3 cellular contexts compared by ENCODE assay signal in the genomic region with DNA sequence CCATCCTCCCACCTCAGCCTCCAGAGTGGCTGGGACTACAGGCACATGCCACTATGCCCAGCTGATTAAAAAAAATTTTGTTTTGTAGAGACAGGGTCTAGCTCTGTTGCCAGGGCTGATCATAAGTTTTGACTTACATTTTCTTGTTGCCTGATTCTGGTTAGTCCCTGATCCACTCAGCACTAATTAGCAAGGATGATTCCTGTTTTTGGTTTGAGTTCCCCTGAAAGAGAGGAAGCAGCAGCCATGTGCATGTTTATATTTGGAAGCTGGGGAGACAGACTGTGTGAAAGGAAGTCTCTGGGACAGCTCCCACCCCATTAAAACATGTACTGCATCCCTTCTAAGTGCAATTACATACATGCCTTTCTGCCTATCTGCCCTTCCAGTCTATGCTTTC.
TF ChIP-seq lines count a peak whose summit lies in the region.

No MANE protein-coding gene starts in this region.

TF ChIP-seq in liver, 16 proteins besides CTCF, POLR2A, EP300 and RAD21:
- TF ChIP-seq NR2F2 (IDR thresholded peaks at IDR 0.05) (no peak), JUND (IDR thresholded peaks at IDR 0.05) (no peak), EGR1 (IDR thresholded peaks at IDR 0.05; ENCODE audit: low read depth in 2 of 2) (no peak)
- TF ChIP-seq, protein P1, sequence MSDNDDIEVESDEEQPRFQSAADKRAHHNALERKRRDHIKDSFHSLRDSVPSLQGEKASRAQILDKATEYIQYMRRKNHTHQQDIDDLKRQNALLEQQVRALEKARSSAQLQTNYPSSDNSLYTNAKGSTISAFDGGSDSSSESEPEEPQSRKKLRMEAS (IDR thresholded peaks at IDR 0.05), result peak; percentile 35

TF ChIP-seq in HepG2, 621 proteins besides CTCF, POLR2A, EP300 and RAD21:
- TF ChIP-seq HDAC6 (IDR thresholded peaks at IDR 0.05; ENCODE audit: low read depth, low read length) (no peak), GABPB1 (CRISPR knock-in tag; IDR thresholded peaks at IDR 0.05) (no peak), EEA1 (CRISPR knock-in tag; IDR thresholded peaks at IDR 0.05; ENCODE audit: borderline replicate concordance) (no peak), ZNF460 (CRISPR knock-in tag; IDR thresholded peaks at IDR 0.05; ENCODE audit: borderline replicate concordance) (no peak), ISX (CRISPR knock-in tag; conservative IDR thresholded peaks at IDR 0.05) (no peak), NONO (IDR thresholded peaks at IDR 0.05) (no peak), NONO (CRISPR knock-in tag; conservative IDR thresholded peaks at IDR 0.05) (no peak), ZNF691 (CRISPR knock-in tag; IDR thresholded peaks at IDR 0.05; ENCODE audit: borderline replicate concordance, low read depth) (no peak), KDM6A (CRISPR knock-in tag; IDR thresholded peaks at IDR 0.05; ENCODE audit: low read depth) (no peak), SP4 (CRISPR knock-in tag; IDR thresholded peaks at IDR 0.05) (no peak), RORA (CRISPR knock-in tag; IDR thresholded peaks at IDR 0.05) (no peak), THAP7 (CRISPR knock-in tag; IDR thresholded peaks at IDR 0.05) (no peak), REXO4 (CRISPR knock-in tag; IDR thresholded peaks at IDR 0.05; ENCODE audit: borderline replicate concordance) (no peak), DPF2 (CRISPR knock-in tag; IDR thresholded peaks at IDR 0.05; ENCODE audit: borderline replicate concordance, low read depth) (no peak), ZFY (CRISPR knock-in tag; IDR thresholded peaks at IDR 0.05) (no peak), ZNF124 (CRISPR knock-in tag; IDR thresholded peaks at IDR 0.05) (no peak), FOSL2 (CRISPR knock-in tag; IDR thresholded peaks at IDR 0.05) (no peak), ZNF563 (CRISPR knock-in tag; IDR thresholded peaks at IDR 0.05) (no peak)
- TF ChIP-seq, protein P2, sequence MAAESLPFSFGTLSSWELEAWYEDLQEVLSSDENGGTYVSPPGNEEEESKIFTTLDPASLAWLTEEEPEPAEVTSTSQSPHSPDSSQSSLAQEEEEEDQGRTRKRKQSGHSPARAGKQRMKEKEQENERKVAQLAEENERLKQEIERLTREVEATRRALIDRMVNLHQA (CRISPR knock-in tag; IDR thresholded peaks at IDR 0.05), result no peak
- TF ChIP-seq, protein P3, sequence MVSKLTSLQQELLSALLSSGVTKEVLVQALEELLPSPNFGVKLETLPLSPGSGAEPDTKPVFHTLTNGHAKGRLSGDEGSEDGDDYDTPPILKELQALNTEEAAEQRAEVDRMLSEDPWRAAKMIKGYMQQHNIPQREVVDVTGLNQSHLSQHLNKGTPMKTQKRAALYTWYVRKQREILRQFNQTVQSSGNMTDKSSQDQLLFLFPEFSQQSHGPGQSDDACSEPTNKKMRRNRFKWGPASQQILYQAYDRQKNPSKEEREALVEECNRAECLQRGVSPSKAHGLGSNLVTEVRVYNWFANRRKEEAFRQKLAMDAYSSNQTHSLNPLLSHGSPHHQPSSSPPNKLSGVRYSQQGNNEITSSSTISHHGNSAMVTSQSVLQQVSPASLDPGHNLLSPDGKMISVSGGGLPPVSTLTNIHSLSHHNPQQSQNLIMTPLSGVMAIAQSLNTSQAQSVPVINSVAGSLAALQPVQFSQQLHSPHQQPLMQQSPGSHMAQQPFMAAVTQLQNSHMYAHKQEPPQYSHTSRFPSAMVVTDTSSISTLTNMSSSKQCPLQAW (CRISPR knock-in tag; IDR thresholded peaks at IDR 0.05), result no peak
TF ChIP-seq in HepG2: peak in this region for 0.

TF ChIP-seq in HEK293T, 16 proteins besides CTCF, POLR2A, EP300 and RAD21:
- no peak for TF ChIP-seq CTBP1 (IDR thresholded peaks at IDR 0.05; ENCODE audit: borderline replicate concordance)
- no peak for TF ChIP-seq HDGF (IDR thresholded peaks at IDR 0.05; ENCODE audit: borderline replicate concordance)
- TF ChIP-seq NFRKB (IDR thresholded peaks at IDR 0.05), result no peak
- no peak for TF ChIP-seq ZNF384 (IDR thresholded peaks at IDR 0.05)
- TF ChIP-seq SP1 (IDR thresholded peaks at IDR 0.05), result no peak
- TF ChIP-seq BHLHE40 (IDR thresholded peaks at IDR 0.05; ENCODE audit: borderline replicate concordance), result no peak
- no peak for TF ChIP-seq SUZ12 (IDR thresholded peaks at IDR 0.05)
- TF ChIP-seq L3MBTL2 (conservative IDR thresholded peaks at IDR 0.05), result no peak
- TF ChIP-seq FOXM1 (IDR thresholded peaks at IDR 0.05; ENCODE audit: borderline replicate concordance), result no peak
TF ChIP-seq in HEK293T: peak in this region for 0.
